ENCODE assay signal across 4 cellular contexts in the genomic region with DNA sequence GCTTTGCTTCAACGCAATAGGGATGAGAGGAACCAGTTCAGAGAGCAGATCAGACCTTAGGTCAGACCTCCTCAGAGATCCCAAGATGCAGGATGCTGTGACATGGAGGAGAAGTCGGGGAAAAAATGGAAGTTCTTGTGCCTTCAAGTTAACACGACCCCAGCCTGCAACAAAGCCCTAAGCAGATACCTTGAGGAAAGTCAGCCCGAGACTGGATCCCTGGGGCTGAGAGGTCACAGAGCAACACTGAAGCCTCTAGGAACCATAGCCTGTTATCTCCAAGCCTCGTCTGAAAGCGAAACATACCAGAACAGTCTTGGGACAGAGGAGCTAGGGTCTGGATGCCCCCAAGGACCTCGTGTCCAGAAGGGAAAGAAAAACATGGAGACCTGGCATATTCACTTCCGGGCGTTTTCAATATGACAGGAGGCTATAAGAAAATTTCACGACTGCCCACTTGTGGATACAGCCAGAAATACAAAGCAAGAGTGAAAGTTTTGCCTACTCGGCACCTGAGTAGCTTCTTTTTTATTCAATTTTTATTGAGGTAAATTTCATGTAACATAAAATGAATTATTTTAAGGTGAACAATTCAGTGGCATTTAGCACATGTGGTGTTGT. TPM values are rescaled to one million over a fixed set of nuclear protein-coding genes. Genes with fewer than 3 reads are reported as not detected.
"Had no signal": no experiment of that assay in that cellular context is flagged by ENCODE, and none has a peak within 500 bp of the region (broad histone marks: within the 10 kb centered on the region; RNA-seq: fewer than 3 reads in every experiment).

No MANE protein-coding gene starts in this region.

RNA-seq across cellular contexts. Expression of gene OPN1MW3, which starts 18.3 kb away (rescaled TPM):
- total RNA-seq: M059J, Right ventricle myocardium superior, SJSA1 had no signal
- polyA plus RNA-seq: IgD-negative memory B cell had no signal

RNA-seq across cellular contexts. Expression of gene OPN1MW2, which starts 19.5 kb away (rescaled TPM):
- total RNA-seq: M059J, Right ventricle myocardium superior, SJSA1 had no signal
- polyA plus RNA-seq: IgD-negative memory B cell had no signal

RNA-seq across cellular contexts. Expression of gene TEX28, which starts 55.9 kb away (rescaled TPM):
- total RNA-seq: M059J, Right ventricle myocardium superior, SJSA1 had no signal
- polyA plus RNA-seq: IgD-negative memory B cell had no signal

RNA-seq across cellular contexts. Expression of gene TKTL1, which starts 56.5 kb away (rescaled TPM):
- total RNA-seq: SJSA1 had no signal

RNA-seq across cellular contexts. Expression of gene OPN1MW, which starts 56.7 kb away (rescaled TPM):
- total RNA-seq: M059J, Right ventricle myocardium superior, SJSA1 had no signal
- polyA plus RNA-seq: IgD-negative memory B cell had no signal
